ENCODE assay signal across 9 cellular contexts in the genomic region with DNA sequence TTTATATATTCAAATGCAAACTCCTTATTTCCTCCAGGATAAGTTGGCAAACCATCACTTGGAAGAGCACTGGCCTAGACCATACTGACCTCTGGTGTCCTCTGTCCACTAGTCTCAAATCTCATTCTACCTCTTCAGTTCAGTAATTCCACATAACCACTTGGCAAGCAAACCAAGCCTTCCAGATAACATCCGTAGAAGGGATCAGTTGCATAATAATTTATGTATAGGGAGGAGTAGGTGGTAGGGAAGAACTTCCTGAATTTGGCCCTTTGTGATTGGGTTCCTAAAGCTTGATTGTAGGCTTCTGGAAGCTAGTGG.
DNase-seq lines count a peak whose midpoint lies in the region; ATAC-seq and TF ChIP-seq lines count a peak whose summit lies in the region.
"Had no signal": no experiment of that assay in that cellular context is flagged by ENCODE, and none has a peak within 500 bp of the region (broad histone marks: within the 10 kb centered on the region; RNA-seq: fewer than 3 reads in every experiment).

No MANE protein-coding gene starts in this region.

- TF ChIP-seq CTCF in AG09319 (IDR thresholded peaks at IDR 0.05; ENCODE audit: low read depth, low read length) (peak; percentile 42), epithelial cell of esophagus (IDR thresholded peaks at IDR 0.05; ENCODE audit: insufficient read depth, low read depth, low read length, missing control alignments) (no peak), GM10266 (IDR thresholded peaks at IDR 0.05; ENCODE audit: control insufficient read depth, insufficient read depth, low read depth, missing control alignments) (no peak)

- DNase-seq in AG09319 (ENCODE audit: extremely low read depth, low read depth), result peak; percentile 63
- DNase-seq in NCI-H2196 treated with DMSO at 0.1 percent for 48 hours (lab: John Stamatoyannopoulos, UW; ENCODE audit: unreplicated experiment), result peak; percentile 34
- peak; percentile 21 for DNase-seq in epithelial cell of esophagus (ENCODE audit: low read depth)
- no peak for DNase-seq in GM10266 (ENCODE audit: extremely low spot score)
- DNase-seq in NCI-H2107 (lab: John Stamatoyannopoulos, UW), result no peak
- DNase-seq: GDM1 had no signal

- ATAC-seq in GM18502 (IDR thresholded peaks at IDR 0.05; ENCODE audit: poor library complexity, unreplicated experiment) (no peak), GM21528 (IDR thresholded peaks at IDR 0.05; ENCODE audit: low FRiP score, unreplicated experiment) (no peak)

- H3K4me3 ChIP-seq in epithelial cell of esophagus (ENCODE audit: low read length), result no peak overlapping the region
- no peak overlapping the region for H3K4me3 ChIP-seq in muscle layer of duodenum (ENCODE audit: low read depth in 1 of 2, low read length in 2 of 2)

- peak overlapping the region; percentile 53 for H3K27ac ChIP-seq in muscle layer of duodenum (ENCODE audit: low read length)

- H3K27me3 ChIP-seq in muscle layer of duodenum (ENCODE audit: low read depth, low read length), result no peaks in the 10 kb centered on the region

- peaks cover 14 to 27% of the 10 kb centered on the region in 2 donors for H3K4me1 ChIP-seq in muscle layer of duodenum (ENCODE audit: control insufficient read depth in 1 of 2, insufficient read depth in 2 of 2, low read length in 2 of 2)

- peaks cover 22 to 34% of the 10 kb centered on the region in 2 donors for H3K36me3 ChIP-seq in muscle layer of duodenum (ENCODE audit: control insufficient read depth in 1 of 2, insufficient read depth in 2 of 2, low read length in 2 of 2)

- H3K9me3 ChIP-seq in muscle layer of duodenum (ENCODE audit: control insufficient read depth in 1 of 2, low read length in 2 of 2), result no peaks in the 10 kb centered on the region

Comparison
In these comparisons a context has a peak if more than half of its experiments do, and no peak if none do; other contexts are left out.
1. DNase-seq: peak in AG09319 (single experiment), NCI-H2196 treated with DMSO at 0.1 percent for 48 hours (single experiment) and epithelial cell of esophagus (single experiment); none in GM10266 (single experiment) and NCI-H2107 (single experiment).